Comparison of ENCODE assay signal across 17 cellular contexts in genomic region chr2:181146171-181146570, GRCh38.
DNase-seq lines count a peak whose midpoint lies in the region; ATAC-seq lines count a peak whose summit lies in the region.
"Had no signal": no experiment of that assay in that cellular context is flagged by ENCODE, and none has a peak within 500 bp of the region (broad histone marks: within the 10 kb centered on the region; RNA-seq: fewer than 3 reads in every experiment).

No MANE protein-coding gene starts in this region.

- DNase-seq in activated T-cell treated with anti-CD3 and anti-CD28 coated beads, Interleukin-2, amount 50 U/mL, for 24 hours = no peak
- no peak for DNase-seq in activated T-cell treated with anti-CD3 and anti-CD28 coated beads, Interleukin-2, amount 50 U/mL, for 1 hour
- DNase-seq in NCI-H69 (lab: John Stamatoyannopoulos, UW) (peak; percentile 35), cerebellar nuclear complex (lab: John Stamatoyannopoulos, UW) (no peak)
- no peak for DNase-seq in activated naive CD8-positive, alpha-beta T cell treated with anti-CD3 and anti-CD28 coated beads for 36 hours
- peak; percentile 68 for DNase-seq in natural killer cell treated with Interleukin-12 subunit alpha and Interleukin-12 subunit beta and Interleukin-15 and Interleukin-18, amount 100 ng/mL, for 72 hours (ENCODE audit: low spot score)
- no peak for DNase-seq in activated CD4-positive, alpha-beta T cell treated with anti-CD3 and anti-CD28 coated beads, Interleukin-2, amount 10 ng/mL, durations not matched to agents 24 days and 14 days
- DNase-seq: AML-193; brain microvascular endothelial cell; foreskin melanocyte; H9; NCI-H526 treated with DMSO at 0.1 percent for 48 hours; stimulated activated CD4-positive, alpha-beta T cell treated with anti-CD3 and anti-CD28 coated beads, Interleukin-2, amount 100 ng/mL, for 24 hours had no signal

- H3K27ac Mint-ChIP-seq in activated T-cell treated with anti-CD3 and anti-CD28 coated beads, Interleukin-2, amount 50 U/mL, for 24 hours = peak overlapping the region; percentile 76
- H3K27ac Mint-ChIP-seq in activated naive CD8-positive, alpha-beta T cell treated with anti-CD3 and anti-CD28 coated beads for 36 hours = peak overlapping the region; percentile 31
- peak overlapping the region; percentile 68 to 79 for H3K27ac Mint-ChIP-seq in natural killer cell treated with Interleukin-12 subunit alpha and Interleukin-12 subunit beta and Interleukin-15 and Interleukin-18, amount 100 ng/mL, for 72 hours
- H3K27ac Mint-ChIP-seq in activated CD4-positive, alpha-beta T cell treated with anti-CD3 and anti-CD28 coated beads, Interleukin-2, amount 10 ng/mL, durations not matched to agents 24 days and 14 days = no peak overlapping the region
- H3K27ac Mint-ChIP-seq: H9, nephron had no signal

- no peaks in the 10 kb centered on the region for H3K27me3 Mint-ChIP-seq in activated T-cell treated with anti-CD3 and anti-CD28 coated beads, Interleukin-2, amount 50 U/mL, for 24 hours
- no peaks in the 10 kb centered on the region for H3K27me3 Mint-ChIP-seq in activated naive CD8-positive, alpha-beta T cell treated with anti-CD3 and anti-CD28 coated beads for 36 hours
- no peaks in the 10 kb centered on the region for H3K27me3 Mint-ChIP-seq in natural killer cell treated with Interleukin-12 subunit alpha and Interleukin-12 subunit beta and Interleukin-15 and Interleukin-18, amount 100 ng/mL, for 72 hours
- no peaks in the 10 kb centered on the region for H3K27me3 Mint-ChIP-seq in activated CD4-positive, alpha-beta T cell treated with anti-CD3 and anti-CD28 coated beads, Interleukin-2, amount 10 ng/mL, durations not matched to agents 24 days and 14 days

- peaks cover 12% of the 10 kb centered on the region for H3K9me3 Mint-ChIP-seq in activated T-cell treated with anti-CD3 and anti-CD28 coated beads, Interleukin-2, amount 50 U/mL, for 24 hours
- peaks cover 14% of the 10 kb centered on the region for H3K9me3 Mint-ChIP-seq in activated naive CD8-positive, alpha-beta T cell treated with anti-CD3 and anti-CD28 coated beads for 36 hours
- no peaks in the 10 kb centered on the region for H3K9me3 Mint-ChIP-seq in natural killer cell treated with Interleukin-12 subunit alpha and Interleukin-12 subunit beta and Interleukin-15 and Interleukin-18, amount 100 ng/mL, for 72 hours
- peaks cover 15% of the 10 kb centered on the region for H3K9me3 Mint-ChIP-seq in activated CD4-positive, alpha-beta T cell treated with anti-CD3 and anti-CD28 coated beads, Interleukin-2, amount 10 ng/mL, durations not matched to agents 24 days and 14 days
- H3K9me3 Mint-ChIP-seq: H9, nephron had no signal

- H3K36me3 Mint-ChIP-seq in activated T-cell treated with anti-CD3 and anti-CD28 coated beads, Interleukin-2, amount 50 U/mL, for 24 hours (ENCODE audit: low read depth) = peaks cover 21% of the 10 kb centered on the region
- H3K36me3 Mint-ChIP-seq in activated naive CD8-positive, alpha-beta T cell treated with anti-CD3 and anti-CD28 coated beads for 36 hours = peaks cover 25% of the 10 kb centered on the region
- H3K36me3 Mint-ChIP-seq in natural killer cell treated with Interleukin-12 subunit alpha and Interleukin-12 subunit beta and Interleukin-15 and Interleukin-18, amount 100 ng/mL, for 72 hours = peaks cover 2% of the 10 kb centered on the region
- peaks cover 18% of the 10 kb centered on the region for H3K36me3 Mint-ChIP-seq in activated CD4-positive, alpha-beta T cell treated with anti-CD3 and anti-CD28 coated beads, Interleukin-2, amount 10 ng/mL, durations not matched to agents 24 days and 14 days (ENCODE audit: low read depth)

- peak; percentile 86 to 87 for ATAC-seq in natural killer cell treated with Interleukin-12 subunit alpha and Interleukin-12 subunit beta and Interleukin-15 and Interleukin-18, amount 100 ng/mL, for 72 hours
- ATAC-seq in HG03135 (IDR thresholded peaks at IDR 0.05; ENCODE audit: unreplicated experiment) = no peak
- ATAC-seq: K562, left lobe of liver had no signal

- H3K4me1 Mint-ChIP-seq in activated T-cell treated with anti-CD3 and anti-CD28 coated beads, Interleukin-2, amount 50 U/mL, for 24 hours (ENCODE audit: low read depth) = peaks cover 67% of the 10 kb centered on the region
- H3K4me1 Mint-ChIP-seq in activated naive CD8-positive, alpha-beta T cell treated with anti-CD3 and anti-CD28 coated beads for 36 hours = peaks cover 63% of the 10 kb centered on the region
- H3K4me1 Mint-ChIP-seq in natural killer cell treated with Interleukin-12 subunit alpha and Interleukin-12 subunit beta and Interleukin-15 and Interleukin-18, amount 100 ng/mL, for 72 hours (ENCODE audit: low read depth in 2 of 2) = peaks cover 43 to 59% of the 10 kb centered on the region in 2 donors
- peaks cover 41% of the 10 kb centered on the region for H3K4me1 Mint-ChIP-seq in activated CD4-positive, alpha-beta T cell treated with anti-CD3 and anti-CD28 coated beads, Interleukin-2, amount 10 ng/mL, durations not matched to agents 24 days and 14 days
- H3K4me1 Mint-ChIP-seq: H9 had no signal

- intact Hi-C loops in activated CD4-positive, alpha-beta T cell treated with anti-CD3 and anti-CD28 coated beads, Interleukin-2, amount 10 ng/mL, durations not matched to agents 24 days and 14 days (cut with micrococcal nuclease) = no loop called here

- no peak overlapping the region for H3K4me3 Mint-ChIP-seq in activated T-cell treated with anti-CD3 and anti-CD28 coated beads, Interleukin-2, amount 50 U/mL, for 24 hours
- no peak overlapping the region for H3K4me3 Mint-ChIP-seq in activated naive CD8-positive, alpha-beta T cell treated with anti-CD3 and anti-CD28 coated beads for 36 hours
- H3K4me3 Mint-ChIP-seq in natural killer cell treated with Interleukin-12 subunit alpha and Interleukin-12 subunit beta and Interleukin-15 and Interleukin-18, amount 100 ng/mL, for 72 hours = peak overlapping the region; percentile 47
- no peak overlapping the region for H3K4me3 Mint-ChIP-seq in activated CD4-positive, alpha-beta T cell treated with anti-CD3 and anti-CD28 coated beads, Interleukin-2, amount 10 ng/mL, durations not matched to agents 24 days and 14 days
- H3K4me3 Mint-ChIP-seq: H9, nephron had no signal

Comparison
In these comparisons a context has a peak if more than half of its experiments do, and no peak if none do; other contexts are left out.
1. DNase-seq: peak in NCI-H69 (single experiment) and natural killer cell treated with Interleukin-12 subunit alpha and Interleukin-12 subunit beta and Interleukin-15 and Interleukin-18, amount 100 ng/mL, for 72 hours (single experiment); none in activated T-cell treated with anti-CD3 and anti-CD28 coated beads, Interleukin-2, amount 50 U/mL, for 24 hours (single experiment), activated T-cell treated with anti-CD3 and anti-CD28 coated beads, Interleukin-2, amount 50 U/mL, for 1 hour (single experiment), activated naive CD8-positive, alpha-beta T cell treated with anti-CD3 and anti-CD28 coated beads for 36 hours (single experiment), cerebellar nuclear complex (0 of 2) and activated CD4-positive, alpha-beta T cell treated with anti-CD3 and anti-CD28 coated beads, Interleukin-2, amount 10 ng/mL, durations not matched to agents 24 days and 14 days (single experiment).